Comparison of ENCODE assay signal across 8 cellular contexts in genomic region chr14:26597136-26598080, GRCh38. TPM values are rescaled to one million over a fixed set of nuclear protein-coding genes. Genes with fewer than 3 reads are reported as not detected.
DNase-seq lines count a peak whose midpoint lies in the region; ATAC-seq and TF ChIP-seq lines count a peak whose summit lies in the region.

TSS of gene NOVA1 (minus strand) at chr14:26598033. CDS start at chr14:26597436, 597 bp downstream.

- H3K4me1 ChIP-seq in left ventricle myocardium inferior: peaks cover 15% of the 10 kb centered on the region
- no peaks in the 10 kb centered on the region for H3K4me1 ChIP-seq in parathyroid adenoma

- no peak for TF ChIP-seq CTCF in left ventricle myocardium inferior (IDR thresholded peaks at IDR 0.05; ENCODE audit: borderline replicate concordance)
- TF ChIP-seq CTCF in parathyroid adenoma (IDR thresholded peaks at IDR 0.05): no peak

- H3K36me3 ChIP-seq in left ventricle myocardium inferior: no peaks in the 10 kb centered on the region
- H3K36me3 ChIP-seq in parathyroid adenoma (ENCODE audit: control insufficient read depth, insufficient read depth, low read length): no peaks in the 10 kb centered on the region

- intact Hi-C loops in left ventricle myocardium inferior (cut with micrococcal nuclease): no loop called here

- no peak within 1 kb of the TSS for H3K27ac Mint-ChIP-seq in activated naive CD8-positive, alpha-beta T cell

- peak; percentile 62 for DNase-seq in DMS79 (lab: John Stamatoyannopoulos, UW)
- DNase-seq in KBM-7: peak; percentile 6
- peak; percentile 21 for DNase-seq in left ventricle myocardium inferior
- DNase-seq in NCI-H1694 treated with DMSO at 0.1 percent for 48 hours (lab: John Stamatoyannopoulos, UW): no peak
- DNase-seq in NOMO-1 treated with dmso at 0.1 percent for 144 hours (lab: John Stamatoyannopoulos, UW; ENCODE audit: unreplicated experiment): no peak

- peaks cover 4% of the 10 kb centered on the region for H3K4me1 Mint-ChIP-seq in activated naive CD8-positive, alpha-beta T cell (ENCODE audit: low read depth)

- H3K27ac ChIP-seq in left ventricle myocardium inferior (replicated peaks): peak within 1 kb of the TSS; percentile 81
- H3K27ac ChIP-seq in parathyroid adenoma: peak within 1 kb of the TSS; percentile 86

- H3K4me3 ChIP-seq in left ventricle myocardium inferior: peak within 1 kb of the TSS; percentile 73
- H3K4me3 ChIP-seq in parathyroid adenoma (ENCODE audit: low read depth, low read length): peak within 1 kb of the TSS; percentile 67

- no peak for ATAC-seq in GM21619 (IDR thresholded peaks at IDR 0.05; ENCODE audit: unreplicated experiment)

- H3K4me3 Mint-ChIP-seq in activated naive CD8-positive, alpha-beta T cell: peak within 1 kb of the TSS; percentile 51

- peaks cover 28% of the 10 kb centered on the region for H3K27me3 Mint-ChIP-seq in activated naive CD8-positive, alpha-beta T cell

- peaks cover 51% of the 10 kb centered on the region for H3K27me3 ChIP-seq in left ventricle myocardium inferior (ENCODE audit: low read depth)
- no peaks in the 10 kb centered on the region for H3K27me3 ChIP-seq in parathyroid adenoma (ENCODE audit: control insufficient read depth, insufficient read depth, low read length)

- no peaks in the 10 kb centered on the region for H3K79me2 ChIP-seq in parathyroid adenoma

- H3K4me2 ChIP-seq in parathyroid adenoma (ENCODE audit: low read length): peak within 1 kb of the TSS; percentile 98

- in situ Hi-C loops in KBM-7 (cut with MboI; ENCODE audit: low pct_unique_long_range_greater_than_20kb, low sequenced_read_pairs): no loop called here

- H3K9me3 Mint-ChIP-seq in activated naive CD8-positive, alpha-beta T cell (ENCODE audit: low read depth): peaks cover 17% of the 10 kb centered on the region

- H3K9ac ChIP-seq in parathyroid adenoma: peak within 1 kb of the TSS; percentile 42

- H3K9me3 ChIP-seq in left ventricle myocardium inferior (replicated peaks) (no peaks in the 10 kb centered on the region), parathyroid adenoma (ENCODE audit: control insufficient read depth, low read length) (no peaks in the 10 kb centered on the region)

- peak within 1 kb of the TSS; percentile 91 for H2AFZ ChIP-seq in parathyroid adenoma

- peaks cover 2% of the 10 kb centered on the region for H3K36me3 Mint-ChIP-seq in activated naive CD8-positive, alpha-beta T cell

RNA-seq across cellular contexts. Expression of gene NOVA1, which starts in this region (rescaled TPM):
- total RNA-seq in left ventricle myocardium inferior: 3.7 TPM

Comparison
In these comparisons a context has a peak if more than half of its experiments do, and no peak if none do; other contexts are left out.
1. DNase-seq: peak in DMS79 (single experiment), KBM-7 (single experiment) and left ventricle myocardium inferior (single experiment); none in NCI-H1694 treated with DMSO at 0.1 percent for 48 hours (single experiment) and NOMO-1 treated with dmso at 0.1 percent for 144 hours (single experiment).